In the genomic region with DNA sequence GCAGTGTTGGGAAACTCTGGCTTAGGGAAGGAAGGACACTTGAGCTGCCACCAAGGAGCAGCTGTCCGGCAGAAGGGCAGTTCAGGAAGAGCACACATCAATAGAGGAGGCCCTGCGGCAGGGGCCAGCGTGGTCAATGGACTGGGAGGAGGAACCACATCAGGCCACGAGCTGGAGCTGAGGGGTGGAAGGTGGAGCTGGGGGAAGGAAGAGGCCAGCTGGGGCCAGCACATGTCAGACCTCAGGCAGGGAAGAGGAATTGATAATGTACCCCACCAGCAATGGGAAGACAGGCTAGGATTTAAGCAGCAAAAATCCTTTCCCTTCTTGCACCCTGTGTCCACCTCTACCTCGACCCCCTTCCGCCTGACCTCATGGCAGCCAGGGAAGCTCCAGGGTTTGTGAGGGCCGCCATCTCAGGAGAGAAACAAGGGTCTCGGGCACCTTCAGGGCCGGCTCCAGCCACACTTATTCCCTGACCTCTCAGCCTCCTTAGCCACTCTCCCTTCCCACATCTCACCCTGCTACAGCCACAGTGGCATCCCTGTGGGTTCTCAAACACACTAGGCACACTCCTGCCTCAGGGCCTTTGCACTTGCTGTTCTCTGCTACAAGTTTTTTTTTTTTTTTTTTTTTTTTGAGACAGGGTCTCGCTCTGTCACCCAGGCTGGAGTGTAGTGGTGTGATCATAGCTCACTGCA, we compare ENCODE assay signal across 12 cellular contexts.
DNase-seq lines count a peak whose midpoint lies in the region; ATAC-seq and TF ChIP-seq lines count a peak whose summit lies in the region.
"Had no signal": no experiment of that assay in that cellular context is flagged by ENCODE, and none has a peak within 500 bp of the region (broad histone marks: within the 10 kb centered on the region; RNA-seq: fewer than 3 reads in every experiment).

No MANE protein-coding gene starts in this region.

- H3K27ac ChIP-seq in brain microvascular endothelial cell = no peak overlapping the region

- DNase-seq in Ammon's horn (ENCODE audit: low spot score) (peak; percentile 80), GM13977 (ENCODE audit: low spot score) (peak; percentile 16), myocyte (ENCODE audit: low read depth) (peak; percentile 89), NCI-H1048 (lab: John Stamatoyannopoulos, UW) (no peak), brain microvascular endothelial cell (no peak)
- DNase-seq in activated naive CD8-positive, alpha-beta T cell treated with anti-CD3 and anti-CD28 coated beads for 36 hours = no peak
- DNase-seq in stimulated activated CD8-positive, alpha-beta memory T cell treated with anti-CD3 and anti-CD28 coated beads, Interleukin-4, amount 100 ng/mL, for 48 hours = no peak
- DNase-seq: central memory CD4-positive, alpha-beta T cell; NCI-H2227 treated with DMSO at 0.1 percent for 48 hours; SHP77 treated with DMSO at 0.1 percent for 48 hours had no signal

- H3K36me3 Mint-ChIP-seq in activated naive CD8-positive, alpha-beta T cell treated with anti-CD3 and anti-CD28 coated beads for 36 hours = no peaks in the 10 kb centered on the region

- in situ Hi-C loops in GM13977 (cut with MboI; ENCODE audit: low pct_unique_long_range_greater_than_20kb, low sequenced_read_pairs, unreplicated experiment) = no loop called here
- in situ Hi-C loops in brain microvascular endothelial cell (cut with HindIII; ENCODE audit: low pct_ligation_motif_present, low sequenced_read_pairs) = no loop called here

- H3K4me3 Mint-ChIP-seq in activated naive CD8-positive, alpha-beta T cell treated with anti-CD3 and anti-CD28 coated beads for 36 hours = peak overlapping the region; percentile 73

- H3K4me1 Mint-ChIP-seq in activated naive CD8-positive, alpha-beta T cell treated with anti-CD3 and anti-CD28 coated beads for 36 hours = peaks cover 29% of the 10 kb centered on the region

- no peak for ATAC-seq in HG03095 (IDR thresholded peaks at IDR 0.05; ENCODE audit: unreplicated experiment)
- ATAC-seq: left colon had no signal

- H3K27me3 Mint-ChIP-seq in activated naive CD8-positive, alpha-beta T cell treated with anti-CD3 and anti-CD28 coated beads for 36 hours = no peaks in the 10 kb centered on the region

- TF ChIP-seq CTCF in GM13977 (IDR thresholded peaks at IDR 0.05; ENCODE audit: extremely low read depth, insufficient read depth, missing control alignments) (no peak), brain microvascular endothelial cell (IDR thresholded peaks at IDR 0.05; ENCODE audit: low read depth, low read length, missing control alignments) (no peak)

- H3K9me3 Mint-ChIP-seq in activated naive CD8-positive, alpha-beta T cell treated with anti-CD3 and anti-CD28 coated beads for 36 hours = no peaks in the 10 kb centered on the region

- H3K27ac Mint-ChIP-seq in activated naive CD8-positive, alpha-beta T cell treated with anti-CD3 and anti-CD28 coated beads for 36 hours = no peak overlapping the region

- no peak overlapping the region for H3K4me3 ChIP-seq in brain microvascular endothelial cell (ENCODE audit: low read depth, low read length)

- no peaks in the 10 kb centered on the region for H3K36me3 ChIP-seq in brain microvascular endothelial cell (replicated peaks)

- no peaks in the 10 kb centered on the region for H3K27me3 ChIP-seq in brain microvascular endothelial cell (replicated peaks)

Comparison
In these comparisons a context has a peak if more than half of its experiments do, and no peak if none do; other contexts are left out.
1. DNase-seq: peak in Ammon's horn (single experiment), GM13977 (single experiment) and myocyte (single experiment); none in activated naive CD8-positive, alpha-beta T cell treated with anti-CD3 and anti-CD28 coated beads for 36 hours (single experiment), NCI-H1048 (single experiment), brain microvascular endothelial cell (single experiment) and stimulated activated CD8-positive, alpha-beta memory T cell treated with anti-CD3 and anti-CD28 coated beads, Interleukin-4, amount 100 ng/mL, for 48 hours (single experiment).